ENCODE assay signal across 23 cellular contexts in genomic region chr11:17250561-17251350, GRCh38. TPM values are rescaled to one million over a fixed set of nuclear protein-coding genes. Genes with fewer than 3 reads are reported as not detected.
A peak's percentile ranks its signal among the peaks of the same experiment; 100 is the strongest.
DNase-seq lines count a peak whose midpoint lies in the region; ATAC-seq and TF ChIP-seq lines count a peak whose summit lies in the region.
"Had no signal": no experiment of that assay in that cellular context is flagged by ENCODE, and none has a peak within 500 bp of the region (broad histone marks: within the 10 kb centered on the region; RNA-seq: fewer than 3 reads in every experiment).

No MANE protein-coding gene starts in this region.

- in situ Hi-C loops in IMR-90 (cut with MboI; ENCODE audit: low sequenced_read_pairs) = no loop called here

- CTCF ChIA-PET in IMR-90 (lab: Yijun Ruan, JAX) = interaction anchor here (0.5 to 0.6 kb wide), 2 partner anchors 9 to 139 kb away, joined by 3 to 5 read pairs; no protein-coding TSS in a partner anchor

- no peak overlapping the region for H3K4me2 ChIP-seq in IMR-90 (ENCODE audit: low read depth, low read length)
- H3K4me2 ChIP-seq: GM23338 had no signal

- no peak overlapping the region for H4K5ac ChIP-seq in IMR-90 (ENCODE audit: low read depth, low read length)

- no peak overlapping the region for H2BK15ac ChIP-seq in IMR-90 (ENCODE audit: low read depth, low read length)

- H3K27ac ChIP-seq in IMR-90 (ENCODE audit: insufficient read depth, low read length) = no peak overlapping the region
- H3K27ac ChIP-seq: RWPE1, SJCRH30 had no signal

- H2AFZ ChIP-seq in IMR-90 (replicated peaks; ENCODE audit: low read length, poor library complexity) = no peak overlapping the region
- H2AFZ ChIP-seq: GM23338 had no signal

- no TSS peak for BruUV-seq in IMR-90 (replicated peaks; lab: Mats Ljungman, UMichigan)

- POLR2A ChIA-PET in IMR-90 (lab: Charles Lee; ENCODE audit: unreplicated experiment) = no interaction called here

- no peaks in the 10 kb centered on the region for H3K4me1 ChIP-seq in IMR-90 (ENCODE audit: control insufficient read depth, insufficient read depth, low read length)
- H3K4me1 ChIP-seq: BE2C, SJCRH30 had no signal

- H3K9me1 ChIP-seq in IMR-90 (ENCODE audit: insufficient read depth, low read length) = no peaks in the 10 kb centered on the region

- H3K14ac ChIP-seq in IMR-90 (replicated peaks; ENCODE audit: low read depth, low read length) = no peak overlapping the region

- H3K36me3 ChIP-seq in IMR-90 (ENCODE audit: control insufficient read depth, insufficient read depth, low read length) = no peaks in the 10 kb centered on the region
- H3K36me3 ChIP-seq: BE2C, SJCRH30 had no signal

- H4K91ac ChIP-seq in IMR-90 (ENCODE audit: insufficient read depth, low read depth, low read length) = no peak overlapping the region

- no peak overlapping the region for H3K18ac ChIP-seq in IMR-90 (ENCODE audit: low read depth, low read length)

- H3K79me1 ChIP-seq in IMR-90 (ENCODE audit: low read depth in 1 of 2, low read length in 2 of 2) = no peaks in the 10 kb centered on the region

- H3K56ac ChIP-seq in IMR-90 (ENCODE audit: extremely low read depth, insufficient read depth, low read length) = no peak overlapping the region

- TF ChIP-seq CTCF in IMR-90 (conservative IDR thresholded peaks at IDR 0.05; ENCODE audit: low read depth, low read length) = no peak

- no peak overlapping the region for H3K9ac ChIP-seq in IMR-90 (ENCODE audit: low read depth, low read length)

- no peak for TF ChIP-seq RAD21 in IMR-90 (IDR thresholded peaks at IDR 0.05; ENCODE audit: low read length)

- dilution Hi-C loops in IMR-90 (cut with HindIII; ENCODE audit: low sequenced_read_pairs, unreplicated experiment) = no loop called here

- ATAC-seq in IMR-90 (ENCODE audit: low read depth) (peak; percentile 44; the same call in 1 of the 2 replicates), GM18505 (IDR thresholded peaks at IDR 0.05; ENCODE audit: unreplicated experiment) (no peak), GM18511 (IDR thresholded peaks at IDR 0.05; ENCODE audit: unreplicated experiment) (no peak)
- ATAC-seq: GM23338 had no signal

- no peaks in the 10 kb centered on the region for H3K9me3 ChIP-seq in IMR-90 (ENCODE audit: control insufficient read depth, insufficient read depth, low read length)
- H3K9me3 ChIP-seq: BE2C, SJCRH30 had no signal

- H3K4me3 ChIP-seq in IMR-90 (ENCODE audit: insufficient read depth, low read depth, low read length) = no peak overlapping the region
- H3K4me3 ChIP-seq: GM23338, SJCRH30 had no signal

- H4K20me1 ChIP-seq in IMR-90 (ENCODE audit: insufficient read depth, low read length) = no peaks in the 10 kb centered on the region

- no peak overlapping the region for H2AK9ac ChIP-seq in IMR-90 (replicated peaks; ENCODE audit: low read depth, low read length, poor library complexity)

- H4K8ac ChIP-seq in IMR-90 (ENCODE audit: low read depth in 2 of 2, low read length in 2 of 2) = no peak overlapping the region

- H2BK5ac ChIP-seq in IMR-90 (ENCODE audit: low read depth, low read length, poor library complexity, severe bottlenecking) = no peak overlapping the region

- intact Hi-C loops in IMR-90 (cut with micrococcal nuclease) = no loop called here

- no peaks in the 10 kb centered on the region for H3K27me3 ChIP-seq in IMR-90 (ENCODE audit: control insufficient read depth, insufficient read depth, low read length)
- H3K27me3 ChIP-seq: BE2C, SJCRH30 had no signal

- no peak overlapping the region for H3K4ac ChIP-seq in IMR-90 (ENCODE audit: low read depth, low read length)

- no peak overlapping the region for H2BK20ac ChIP-seq in IMR-90 (ENCODE audit: low read depth, low read length)

- TF ChIP-seq POLR2A in IMR-90 (IDR thresholded peaks at IDR 0.05; ENCODE audit: low read depth, low read length) (no peak), GM18505 (IDR thresholded peaks at IDR 0.05; ENCODE audit: borderline replicate concordance, extremely low read depth, insufficient read depth, insufficient read length) (no peak)

- no peak overlapping the region for H3K23ac ChIP-seq in IMR-90 (ENCODE audit: low read depth, low read length)

- no peak overlapping the region for H2AK5ac ChIP-seq in IMR-90 (ENCODE audit: low read depth, low read length)

- DNase-seq in EL (peak; percentile 12), IMR-90 (peak; percentile 22), astrocyte of the hippocampus (ENCODE audit: low read depth, low spot score) (peak; percentile 23), iris pigment epithelial cell (ENCODE audit: low read depth) (peak; percentile 33), germinal center (ENCODE audit: low spot score) (no peak)
- DNase-seq in stimulated activated CD4-positive, alpha-beta T cell treated with anti-CD3 and anti-CD28 coated beads, Interleukin-4, amount 100 ng/mL, for 24 hours = no peak
- DNase-seq: ACHN; BE2C; Calu3; CD4-positive, alpha-beta memory T cell; DMS53; KBM-7; NCI-H1105; NCI-H1694; NCI-H345; NCI-H526; NK-92 treated with Interleukin-12 subunit alpha and Interleukin-12 subunit beta, amount 100 ng/mL, for 24 hours; OCI-M1; SJCRH30 had no signal

- H2BK120ac ChIP-seq in IMR-90 (ENCODE audit: low read depth, low read length) = no peak overlapping the region

TF ChIP-seq in IMR-90, 13 proteins besides CTCF, POLR2A, EP300 and RAD21:
- TF ChIP-seq NFE2L2 (IDR thresholded peaks at IDR 0.05; ENCODE audit: low read depth, low read length) (no peak), CEBPB (IDR thresholded peaks at IDR 0.05; ENCODE audit: low read depth, low read length) (no peak), RCOR1 (IDR thresholded peaks at IDR 0.05; ENCODE audit: insufficient replicate concordance, low read length) (no peak), MAFK (IDR thresholded peaks at IDR 0.05; ENCODE audit: low read depth, low read length) (no peak), SMC3 (IDR thresholded peaks at IDR 0.05; ENCODE audit: low read depth, low read length) (no peak)

RNA-seq across cellular contexts. Expression of gene NUCB2, which starts 25.8 kb away (rescaled TPM):
- total RNA-seq in IMR-90 (2012; rRNA removed) = 52.7 and 83.0 TPM in 2 replicates
- polyA plus RNA-seq in IMR-90 (2012; rRNA removed) = 54.9 and 55.4 TPM in 2 replicates
- polyA plus RNA-seq in IMR-90 (2012; cell fraction: cytosol; rRNA removed) = 12.9 and 14.7 TPM in 2 replicates
- 2.4 and 14.4 TPM in 2 replicates for polyA plus RNA-seq in IMR-90 (2012; cell fraction: nucleus; rRNA removed; ENCODE audit: low replicate concordance)

RNA-seq across cellular contexts. Expression of gene PIK3C2A, which starts 43.0 kb away (rescaled TPM):
- total RNA-seq in IMR-90 (2012; rRNA removed) = 36.6 and 56.4 TPM in 2 replicates
- 11.5 and 14.6 TPM in 2 replicates for polyA plus RNA-seq in IMR-90 (2012; rRNA removed)
- 1.7 and 2.4 TPM in 2 replicates for polyA plus RNA-seq in IMR-90 (2012; cell fraction: cytosol; rRNA removed)
- 2.3 and 20.0 TPM in 2 replicates for polyA plus RNA-seq in IMR-90 (2012; cell fraction: nucleus; rRNA removed; ENCODE audit: low replicate concordance)

Comparison
In these comparisons a context has a peak if more than half of its experiments do, and no peak if none do; other contexts are left out.
1. DNase-seq: peak in EL (single experiment), IMR-90 (single experiment), astrocyte of the hippocampus (single experiment) and iris pigment epithelial cell (single experiment); none in stimulated activated CD4-positive, alpha-beta T cell treated with anti-CD3 and anti-CD28 coated beads, Interleukin-4, amount 100 ng/mL, for 24 hours (single experiment) and germinal center (single experiment).